8 cellular contexts compared by ENCODE assay signal in genomic region chr17:73343168-73343634, GRCh38. TPM values are rescaled to one million over a fixed set of nuclear protein-coding genes. Genes with fewer than 3 reads are reported as not detected.
DNase-seq lines count a peak whose midpoint lies in the region; ATAC-seq, FAIRE-seq and TF ChIP-seq lines count a peak whose summit lies in the region.

No MANE protein-coding gene starts in this region.

- H3K9ac ChIP-seq in KMS-11 = no peak overlapping the region; the same call in 1 of the 2 replicates

- FAIRE-seq in GM12892 (lab: Jason Lieb, UNC) (no peak), small intestine (lab: Jason Lieb, UNC) (no peak)

- intact Hi-C loops in left colon (cut with DNase I, micrococcal nuclease) = no loop called here

- TF ChIP-seq CTCF in KMS-11 (conservative IDR thresholded peaks at IDR 0.05; ENCODE audit: low read depth, low read length) = no peak
- no peak for TF ChIP-seq CTCF in cardiac fibroblast (IDR thresholded peaks at IDR 0.05; ENCODE audit: low read depth, low read length)

- no peak for TF ChIP-seq POLR2A in GM12892 (IDR thresholded peaks at IDR 0.05; ENCODE audit: low read depth, low read length)

- WGBS in thymus = 90% methylated on average over 17 of the region's 17 CpGs
- WGBS in small intestine, 3 donors = 62 to 83% (median 83%) methylated on average over 17 of the region's 17 CpGs

- H3K36me3 ChIP-seq in KMS-11 (ENCODE audit: insufficient read depth) (no peaks in the 10 kb centered on the region), thymus (ENCODE audit: control insufficient read depth, insufficient read depth) (no peaks in the 10 kb centered on the region), small intestine (ENCODE audit: control insufficient read depth in 2 of 2, insufficient read depth in 2 of 2, low read length in 2 of 2) (no peaks in the 10 kb centered on the region)

- no peak overlapping the region for H2AFZ ChIP-seq in KMS-11 (ENCODE audit: low read depth)

- no peak for ATAC-seq in left colon
- no peak for ATAC-seq in GM18498 (IDR thresholded peaks at IDR 0.05; ENCODE audit: unreplicated experiment)
- no peak for ATAC-seq in HG02759 (IDR thresholded peaks at IDR 0.05; ENCODE audit: unreplicated experiment)

- H3K9me3 ChIP-seq in thymus (ENCODE audit: control insufficient read depth) = no peaks in the 10 kb centered on the region
- no peaks in the 10 kb centered on the region for H3K9me3 ChIP-seq in small intestine (ENCODE audit: control insufficient read depth, low read depth)

- H3K27me3 ChIP-seq in KMS-11 (ENCODE audit: insufficient read depth, low read depth) = no peaks in the 10 kb centered on the region
- H3K27me3 ChIP-seq in thymus (ENCODE audit: control insufficient read depth, insufficient read depth) = no peaks in the 10 kb centered on the region
- H3K27me3 ChIP-seq in small intestine (ENCODE audit: control insufficient read depth in 2 of 2, insufficient read depth in 2 of 2, low read length in 2 of 2) = no peaks in the 10 kb centered on the region

- no peak overlapping the region for H3K4me3 ChIP-seq in KMS-11 (IDR thresholded peaks at IDR 0.05; ENCODE audit: insufficient read depth, low read depth, low read length)
- peak overlapping the region in 1 of 2 donors; percentile 24 for H3K4me3 ChIP-seq in cardiac fibroblast (replicated peaks in 1 of 2; ENCODE audit: low read depth in 2 of 2, low read length in 2 of 2)
- H3K4me3 ChIP-seq in thymus (ENCODE audit: low read length) = no peak overlapping the region
- no peak overlapping the region for H3K4me3 ChIP-seq in small intestine (ENCODE audit: low read depth in 1 of 2, low read length in 2 of 2)

- peak; percentile 85 to 89 for DNase-seq in cardiac fibroblast (ENCODE audit: low read depth in 2 of 2)
- DNase-seq in left colon = peak; percentile 40 to 79
- no peak for DNase-seq in GM12892 (ENCODE audit: insufficient read length)
- DNase-seq in small intestine = no peak

- no peaks in the 10 kb centered on the region for H4K20me1 ChIP-seq in KMS-11 (ENCODE audit: insufficient read depth)

- no peaks in the 10 kb centered on the region for H3K79me2 ChIP-seq in KMS-11 (ENCODE audit: insufficient read depth, low read depth)

- H3K4me1 ChIP-seq in KMS-11 (ENCODE audit: low read depth, poor library complexity, severe bottlenecking) (peaks cover 65% of the 10 kb centered on the region), thymus (ENCODE audit: control insufficient read depth, insufficient read depth, low read length) (no peaks in the 10 kb centered on the region), small intestine (ENCODE audit: control insufficient read depth in 2 of 2, insufficient read depth in 1 of 2, low read depth in 1 of 2, low read length in 1 of 2) (peaks cover 0 to 6% of the 10 kb centered on the region in 2 donors)

- H3K27ac ChIP-seq in KMS-11 = no peak overlapping the region; the same call in 1 of the 2 replicates
- peak overlapping the region; percentile 25 for H3K27ac ChIP-seq in thymus (ENCODE audit: low read depth)
- peak overlapping the region in 1 of 2 donors; percentile 61 for H3K27ac ChIP-seq in small intestine (ENCODE audit: low read depth in 1 of 2, low read length in 1 of 2)

- peak overlapping the region; percentile 79 for H3K4me2 ChIP-seq in KMS-11

RNA-seq across cellular contexts. Expression of gene CDC42EP4, which starts 31.4 kb away (rescaled TPM):
- total RNA-seq in left colon = 10 to 100 TPM; 49.6 to 65.6 TPM
- polyA plus RNA-seq in thymus (30.9 TPM), small intestine (10 to 100 TPM; 46.5 to 60.8 (median 57.4) TPM)
- 1.9 TPM for polyA plus RNA-seq in GM12892 (2012; ENCODE audit: missing spikeins)

Comparison
In these comparisons a context has a peak if more than half of its experiments do, and no peak if none do; other contexts are left out.
1. DNase-seq: peak in cardiac fibroblast (2 of 2) and left colon (2 of 2); none in GM12892 (single experiment) and small intestine (single experiment).